19 cellular contexts compared by ENCODE assay signal in the genomic region with DNA sequence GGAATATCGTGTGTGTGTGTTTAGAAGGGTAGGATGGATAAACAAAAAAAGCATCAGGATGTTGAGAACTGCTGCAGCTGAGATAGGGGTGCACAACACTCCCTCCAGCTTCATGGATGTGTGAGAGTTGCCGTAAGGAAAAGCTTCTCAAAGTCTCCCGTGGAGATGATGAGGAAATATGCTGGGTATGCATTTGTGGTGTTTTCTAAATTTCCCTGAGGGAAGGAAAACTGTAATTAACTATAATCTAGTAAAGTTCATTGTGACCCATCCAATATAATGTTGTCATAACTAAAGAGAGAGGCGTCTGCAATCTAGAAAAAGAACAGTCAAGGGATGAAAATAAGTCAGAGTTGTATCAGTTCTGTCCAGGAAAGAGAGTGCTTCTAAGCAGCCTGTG.
"Had no signal": no experiment of that assay in that cellular context is flagged by ENCODE, and none has a peak within 500 bp of the region (broad histone marks: within the 10 kb centered on the region; RNA-seq: fewer than 3 reads in every experiment).

No MANE protein-coding gene starts in this region.

- H3K27ac ChIP-seq: dorsolateral prefrontal cortex, gastrocnemius medialis, tibial artery, vagina had no signal

- H3K36me3 ChIP-seq: gastrocnemius medialis, heart right ventricle, pancreas, tibial artery, vagina had no signal

- H3K4me3 ChIP-seq: dorsolateral prefrontal cortex, gastrocnemius medialis, heart right ventricle, pancreas, tibial artery, vagina had no signal

- H3K4me1 ChIP-seq: gastrocnemius medialis, tibial artery had no signal

- FAIRE-seq: bronchial epithelial cell, islet of Langerhans, pancreas, small intestine had no signal

- H3K9me3 ChIP-seq: gastrocnemius medialis, heart right ventricle, pancreas, tibial artery, vagina had no signal

- DNase-seq: activated CD4-positive, alpha-beta T cell treated with anti-CD3 and anti-CD28 coated beads for 1 hour; activated CD4-positive, alpha-beta T cell treated with anti-CD3 and anti-CD28 coated beads, Interleukin-2, amount 50 U/mL, for 48 hours; activated CD8-positive, alpha-beta memory T cell treated with anti-CD3 and anti-CD28 coated beads, Interleukin-2, amount 10 ng/mL, durations not matched to agents 7 days and 5 days; activated effector memory CD4-positive, alpha-beta T cell treated with Interleukin-2 at 50 U/mL for 16 hours; activated T-cell treated with anti-CD3 and anti-CD28 coated beads, Interleukin-2, amount 50 U/mL, for 24 hours; anterior cingulate cortex; dorsolateral prefrontal cortex; gastrocnemius medialis; heart right ventricle; small intestine; T-helper 9 cell; tibial artery had no signal

- H3K27me3 ChIP-seq: dorsolateral prefrontal cortex, gastrocnemius medialis, heart right ventricle, pancreas, tibial artery, vagina had no signal

- ATAC-seq: activated CD8-positive, alpha-beta memory T cell treated with anti-CD3 and anti-CD28 coated beads, Interleukin-2, amount 10 ng/mL, durations not matched to agents 7 days and 5 days; activated naive CD4-positive, alpha-beta T cell treated with anti-CD3 and anti-CD28 coated beads, Interleukin-2, amount 50 U/mL, for 72 hours; left lobe of liver; stimulated activated effector memory CD8-positive, alpha-beta T cell treated with anti-CD3 and anti-CD28 coated beads, Interleukin-12 subunit alpha, Interleukin-12 subunit beta, amount 100 ng/mL, for 72 hours had no signal
